ENCODE assay signal across 28 cellular contexts in genomic region chr11:46149826-46150225, GRCh38.
"Had no signal": no experiment of that assay in that cellular context is flagged by ENCODE, and none has a peak within 500 bp of the region (broad histone marks: within the 10 kb centered on the region; RNA-seq: fewer than 3 reads in every experiment).

No MANE protein-coding gene starts in this region.

- H3K27ac Mint-ChIP-seq: activated B cell treated with CpG ODN at 0.5 μM for 24 hours; activated CD4-positive, alpha-beta T cell treated with anti-CD3 and anti-CD28 coated beads, Interleukin-2, amount 10 ng/mL, durations not matched to agents 7 days and 5 days; activated CD8-positive, alpha-beta T cell treated with anti-CD3 and anti-CD28 coated beads, Interleukin-2, amount 10 ng/mL, durations not matched to agents 7 days and 5 days; activated naive CD8-positive, alpha-beta T cell; activated T-helper 2 cell treated with anti-CD3 and anti-CD28 coated beads, Interferon-gamma antibody, Interleukin-2, Interleukin-4, amounts not matched to agents 10 μg/mL and 5 μg/mL and 100 μg/mL, durations not matched to agents 14 hours and 24 hours and 36 hours; dendritic cell treated with granulocyte-macrophage colony-stimulating factor and Interleukin-4, amounts not matched to agents 40 ng/mL and 50 ng/mL, for 4 days; endodermal cell; T-helper 17 cell; T-helper 2 cell treated with Interferon-gamma antibody and Interleukin-4, amounts not matched to agents 5 μg/mL and 100 μg/mL, for 36 hours had no signal

- H3K27ac ChIP-seq: brain microvascular endothelial cell, coronary artery, dorsolateral prefrontal cortex, heart left ventricle, WERI-Rb-1 had no signal

- H3K36me3 ChIP-seq: brain microvascular endothelial cell, heart left ventricle, WERI-Rb-1 had no signal

- DNase-seq: activated B cell treated with CpG ODN at 0.5 μM for 24 hours; activated CD4-positive, alpha-beta T cell treated with anti-CD3 and anti-CD28 coated beads, Interleukin-2, amount 10 ng/mL, durations not matched to agents 7 days and 5 days; activated CD4-positive, alpha-beta T cell treated with anti-CD3 and anti-CD28 coated beads, Interleukin-2, amount 50 U/mL, for 4 hours; activated CD8-positive, alpha-beta T cell treated with anti-CD3 and anti-CD28 coated beads, Interleukin-2, amount 10 ng/mL, durations not matched to agents 7 days and 5 days; activated effector memory CD4-positive, alpha-beta T cell treated with anti-CD3 and anti-CD28 coated beads, Interleukin-2, amount 50 U/mL, for 16 hours; activated naive CD4-positive, alpha-beta T cell treated with anti-CD3 and anti-CD28 coated beads, Interleukin-2, amount 50 U/mL, for 16 hours; activated T-cell treated with anti-CD3 and anti-CD28 coated beads, Interleukin-2, amount 50 U/mL, for 1 hour; activated T-cell treated with anti-CD3 and anti-CD28 coated beads, Interleukin-2, amount 50 U/mL, for 48 hours; amniotic stem cell; anterior cingulate cortex; brain microvascular endothelial cell; dorsolateral prefrontal cortex; effector memory CD4-positive, alpha-beta T cell; foreskin fibroblast; glutamatergic neuron; heart left ventricle; SW 1271; T-helper 1 cell; T-helper 17 cell; T1000; WERI-Rb-1 had no signal

- H3K4me3 Mint-ChIP-seq: activated B cell treated with CpG ODN at 0.5 μM for 24 hours; activated CD4-positive, alpha-beta T cell treated with anti-CD3 and anti-CD28 coated beads, Interleukin-2, amount 10 ng/mL, durations not matched to agents 7 days and 5 days; activated CD8-positive, alpha-beta T cell treated with anti-CD3 and anti-CD28 coated beads, Interleukin-2, amount 10 ng/mL, durations not matched to agents 7 days and 5 days; activated naive CD8-positive, alpha-beta T cell; central memory CD8-positive, alpha-beta T cell; dendritic cell treated with granulocyte-macrophage colony-stimulating factor and Interleukin-4, amounts not matched to agents 40 ng/mL and 50 ng/mL, for 4 days; endodermal cell; T-helper 17 cell; T-helper 2 cell treated with Interferon-gamma antibody and Interleukin-4, amounts not matched to agents 5 μg/mL and 100 μg/mL, for 36 hours had no signal

- H3K4me1 Mint-ChIP-seq: activated B cell treated with CpG ODN at 0.5 μM for 24 hours; activated CD4-positive, alpha-beta T cell treated with anti-CD3 and anti-CD28 coated beads, Interleukin-2, amount 10 ng/mL, durations not matched to agents 7 days and 5 days; central memory CD8-positive, alpha-beta T cell had no signal

- H3K4me1 ChIP-seq: heart left ventricle had no signal

- H3K27me3 Mint-ChIP-seq: central memory CD8-positive, alpha-beta T cell had no signal

- H3K9me3 Mint-ChIP-seq: activated B cell treated with CpG ODN at 0.5 μM for 24 hours; activated CD4-positive, alpha-beta T cell treated with anti-CD3 and anti-CD28 coated beads, Interleukin-2, amount 10 ng/mL, durations not matched to agents 7 days and 5 days; activated T-helper 2 cell treated with anti-CD3 and anti-CD28 coated beads, Interferon-gamma antibody, Interleukin-2, Interleukin-4, amounts not matched to agents 10 μg/mL and 5 μg/mL and 100 μg/mL, durations not matched to agents 14 hours and 24 hours and 36 hours; central memory CD8-positive, alpha-beta T cell; dendritic cell treated with granulocyte-macrophage colony-stimulating factor and Interleukin-4, amounts not matched to agents 40 ng/mL and 50 ng/mL, for 4 days; T-helper 2 cell treated with Interferon-gamma antibody and Interleukin-4, amounts not matched to agents 5 μg/mL and 100 μg/mL, for 36 hours had no signal

- H3K4me3 ChIP-seq: coronary artery, dorsolateral prefrontal cortex, heart left ventricle had no signal
